ENCODE assay signal across 8 cellular contexts in genomic region chr3:50336452-50337174, GRCh38. TPM values are rescaled to one million over a fixed set of nuclear protein-coding genes. Genes with fewer than 3 reads are reported as not detected.
DNase-seq lines count a peak whose midpoint lies in the region; ATAC-seq, FAIRE-seq and TF ChIP-seq lines count a peak whose summit lies in the region.

No MANE protein-coding gene starts in this region.

- DNase-seq in T-helper 1 cell (no peak), PC-3 (peak; percentile 34), H1 (ENCODE audit: low read depth in 1 of 2, low spot score in 2 of 2) (no peak), CD1c-positive myeloid dendritic cell (ENCODE audit: extremely low spot score) (no peak), frontal cortex (ENCODE audit: low spot score in 2 of 2) (no peak)

- peak overlapping the region; percentile 88 for H2AFZ ChIP-seq in PC-3 (ENCODE audit: low read length)
- 0 out of 2 replicates have a peak overlapping the region, but pooled peaks have one; percentile 2 for H2AFZ ChIP-seq in H1 (ENCODE audit: low read length)
- H2AFZ ChIP-seq in neural cell (ENCODE audit: low read depth, low read length), result peak overlapping the region; percentile 69

- peak overlapping the region; percentile 95 for H3K4me3 Mint-ChIP-seq in T-helper 1 cell treated with Interleukin-12 subunit alpha and Interleukin-12 subunit beta and Interleukin-4 antibody, amounts not matched to agents 30 μg/mL and 1 μg/mL, for 36 hours

- H3K79me1 ChIP-seq in H1 (ENCODE audit: low read depth, low read length), result peaks cover 6% of the 10 kb centered on the region; the same call in 1 of the 2 replicates

- H2BK120ac ChIP-seq in H1 (replicated peaks; ENCODE audit: low read depth, low read length), result no peak overlapping the region

- H3K23ac ChIP-seq in H1 (ENCODE audit: insufficient read length), result no peak overlapping the region

- intact Hi-C loops in PC-3 (cut with micrococcal nuclease), result no loop called here

- H3K79me2 ChIP-seq in PC-3 (ENCODE audit: low read length), result peaks cover 53% of the 10 kb centered on the region
- peaks cover 0 to 28% of the 10 kb centered on the region in 2 experiments; a peak in 2 of 4 replicates for H3K79me2 ChIP-seq in H1 (ENCODE audit: control insufficient read depth in 1 of 2, insufficient read depth in 2 of 2, low read length in 2 of 2)
- peaks cover 24% of the 10 kb centered on the region for H3K79me2 ChIP-seq in neural cell (replicated peaks; ENCODE audit: insufficient read depth, low read length)

- peak overlapping the region; percentile 89 for H4K5ac ChIP-seq in H1 (ENCODE audit: insufficient read length, low read depth, low read length)

- peaks cover 35% of the 10 kb centered on the region for H3K36me3 Mint-ChIP-seq in T-helper 1 cell treated with Interleukin-12 subunit alpha and Interleukin-12 subunit beta and Interleukin-4 antibody, amounts not matched to agents 30 μg/mL and 1 μg/mL, for 36 hours (ENCODE audit: low read depth)

- H3K27me3 ChIP-seq in PC-3 (ENCODE audit: low read length) (no peaks in the 10 kb centered on the region), H1 (replicated peaks in 1 of 4; ENCODE audit: control insufficient read depth in 3 of 4, extremely low read depth in 1 of 4, insufficient read depth in 3 of 4, low read length in 3 of 4) (peaks cover 18 to 37% (median 32%) of the 10 kb centered on the region in 4 experiments), neural cell (ENCODE audit: insufficient read depth, low read depth, low read length) (peaks cover 21% of the 10 kb centered on the region)

- peak overlapping the region; percentile 79 for H3K56ac ChIP-seq in H1 (replicated peaks; ENCODE audit: insufficient read length, low read depth, low read length)

- H3K27ac Mint-ChIP-seq in T-helper 1 cell treated with Interleukin-12 subunit alpha and Interleukin-12 subunit beta and Interleukin-4 antibody, amounts not matched to agents 30 μg/mL and 1 μg/mL, for 36 hours, result peak overlapping the region; percentile 94

- peak overlapping the region; percentile 86; the same call in 1 of the 2 replicates for H2BK5ac ChIP-seq in H1 (ENCODE audit: low read depth, low read length)

- H2BK15ac ChIP-seq in H1 (ENCODE audit: low read length), result no peak overlapping the region

- POLR2A ChIA-PET in PC-3 (lab: Charles Lee; ENCODE audit: unreplicated experiment) (interaction anchor here (0.5 to 1.4 kb wide), 12 partner anchors 8 to 1769 kb away, joined by 3 to 17 read pairs (median 5); partner anchors contain the start of genes CISH, CYB561D2, HYAL3 and IFRD2), H1 (lab: Charles Lee; ENCODE audit: partially characterized antibody) (interaction anchor here (0.6 to 4.4 kb wide), 21 partner anchors 8 to 233 kb away, joined by 3 to 40 read pairs (median 5); partner anchors contain the start of genes CYB561D2, HEMK1, HYAL2 and HYAL3)

- peak overlapping the region; percentile 59; the same call in 1 of the 2 replicates for H4K8ac ChIP-seq in H1 (ENCODE audit: extremely low read depth, insufficient read depth, low read length)

- H3K9me3 Mint-ChIP-seq in T-helper 1 cell treated with Interleukin-12 subunit alpha and Interleukin-12 subunit beta and Interleukin-4 antibody, amounts not matched to agents 30 μg/mL and 1 μg/mL, for 36 hours, result no peaks in the 10 kb centered on the region

- TF ChIP-seq CTCF in PC-3 (conservative IDR thresholded peaks at IDR 0.05; ENCODE audit: low read depth, low read length), result 0 out of 2 replicates have a peak, but pooled peaks have one; percentile 11
- TF ChIP-seq CTCF in H1 (IDR thresholded peaks at IDR 0.05; ENCODE audit: control extremely low read depth in 1 of 3, insufficient read depth in 1 of 3, low read depth in 1 of 3, low read length in 3 of 3), result no peak
- no peak for TF ChIP-seq CTCF in neural cell (IDR thresholded peaks at IDR 0.05; ENCODE audit: poor library complexity, severe bottlenecking)

- FAIRE-seq in H1 (lab: Jason Lieb, UNC), result no peak
- no peak for FAIRE-seq in frontal cortex (lab: Jason Lieb, UNC)

- peak overlapping the region; percentile 93 for H4K91ac ChIP-seq in H1 (replicated peaks; ENCODE audit: insufficient read length, low read length)

- H3K18ac ChIP-seq in H1 (ENCODE audit: extremely low read depth, low read length), result peak overlapping the region; percentile 61; the same call in 1 of the 2 replicates

- CTCF ChIA-PET in PC-3 (lab: Charles Lee) (interaction anchor here (0.6 to 1.3 kb wide), 10 partner anchors 9 to 1646 kb away, joined by 3 to 10 read pairs (median 4); partner anchors contain the start of genes TUSC2 and ZMYND10), H1 (lab: Charles Lee; ENCODE audit: partially characterized antibody) (interaction anchor here (0.7 to 7.7 kb wide), 18 partner anchors 8 to 1053 kb away, joined by 3 to 60 read pairs (median 4); partner anchors contain the start of genes CISH, HYAL1, HYAL2 and HYAL3)

- H3K9me2 ChIP-seq in PC-3 (replicated peaks; ENCODE audit: low read length) (no peaks in the 10 kb centered on the region), neural cell (ENCODE audit: insufficient read depth, low read length) (no peaks in the 10 kb centered on the region)

- WGBS in H1 (ENCODE audit: extremely low coverage in 1 of 2, insufficient coverage in 1 of 2, insufficient read length in 1 of 2, insufficient replicate concordance in 2 of 2, low coverage in 1 of 2, low lambda C conversion rate in 2 of 2, missing lambda C conversion rate in 1 of 2), 2 experiments, result 2% methylated on average over 18 of the region's 31 CpGs; no CpG with 5 or more reads in 1 of the 2 experiments

- TF ChIP-seq POLR2A in H1 (IDR thresholded peaks at IDR 0.05; ENCODE audit: control extremely low read depth in 1 of 2, low read depth in 2 of 2, low read length in 2 of 2), result no peak

- H3K23me2 ChIP-seq in H1 (ENCODE audit: low read depth, low read length), result peaks cover 18% of the 10 kb centered on the region

- peak overlapping the region; percentile 89 for H3K4me3 ChIP-seq in PC-3 (ENCODE audit: low read length)
- peak overlapping the region; percentile 72 to 96 (median 88) for H3K4me3 ChIP-seq in H1 (ENCODE audit: extremely low read depth in 1 of 4, insufficient read depth in 2 of 4, low read depth in 3 of 4, low read length in 4 of 4)
- H3K4me3 ChIP-seq in neural cell (ENCODE audit: low read length), result peak overlapping the region; percentile 95

- no peak overlapping the region for H3K14ac ChIP-seq in H1 (ENCODE audit: insufficient read length)

- H3K4ac ChIP-seq in H1 (replicated peaks; ENCODE audit: insufficient read length, low read depth, low read length), result no peak overlapping the region

- H3K4me1 ChIP-seq in PC-3 (ENCODE audit: insufficient read depth, low read length) (peaks cover 32% of the 10 kb centered on the region), H1 (replicated peaks in 1 of 4; ENCODE audit: control insufficient read depth in 3 of 4, insufficient read depth in 4 of 4, low read length in 3 of 4) (peaks cover 0 to 15% (median 14%) of the 10 kb centered on the region in 4 experiments; a peak in 5 of 7 replicates)

- TF ChIP-seq RAD21 in H1 (IDR thresholded peaks at IDR 0.05 in 1 of 2, conservative IDR thresholded peaks at IDR 0.05 in 1 of 2; ENCODE audit: low read depth in 2 of 2, low read length in 2 of 2) (no peak), neural cell (conservative IDR thresholded peaks at IDR 0.05) (no peak)

- H4K20me1 ChIP-seq in PC-3 (ENCODE audit: low read length) (peaks cover 13% of the 10 kb centered on the region; the same call in 1 of the 2 replicates), H1 (replicated peaks in 1 of 2; ENCODE audit: control insufficient read depth in 1 of 2, insufficient read depth in 2 of 2, low read length in 2 of 2) (peaks cover 4 to 10% of the 10 kb centered on the region in 2 experiments), neural cell (ENCODE audit: insufficient read depth) (no peaks in the 10 kb centered on the region)

- no peak overlapping the region for H2BK20ac ChIP-seq in H1 (ENCODE audit: low read length)

- H3K9ac ChIP-seq in PC-3 (ENCODE audit: low read length) (peak overlapping the region; percentile 89), H1 (replicated peaks in 1 of 4; ENCODE audit: extremely low read depth in 1 of 4, low read depth in 3 of 4, low read length in 3 of 4) (peak overlapping the region; percentile 77 to 88 (median 84)), neural cell (ENCODE audit: low read length) (peak overlapping the region; percentile 96)

- H3K27ac ChIP-seq in PC-3 (ENCODE audit: low read length) (peak overlapping the region; percentile 72), H1 (ENCODE audit: low read depth, low read length) (peak overlapping the region; percentile 72; the same call in 1 of the 2 replicates), neural cell (ENCODE audit: low read length) (peak overlapping the region; percentile 95)

- H3K9me3 ChIP-seq in PC-3 (ENCODE audit: low read length) (no peaks in the 10 kb centered on the region), H1 (ENCODE audit: insufficient read depth in 2 of 2, low read depth in 1 of 2, low read length in 1 of 2) (no peaks in the 10 kb centered on the region), neural cell (ENCODE audit: low read length) (no peaks in the 10 kb centered on the region)

- H2AK5ac ChIP-seq in H1 (ENCODE audit: low read depth, low read length), result no peak overlapping the region

- no peaks in the 10 kb centered on the region for H3F3A ChIP-seq in PC-3 (ENCODE audit: low read length, unreplicated experiment)
- H3F3A ChIP-seq in neural cell (ENCODE audit: insufficient read depth, low read length, poor library complexity, severe bottlenecking), result no peaks in the 10 kb centered on the region

- TF ChIP-seq EP300 in H1 (IDR thresholded peaks at IDR 0.05; ENCODE audit: borderline replicate concordance in 1 of 2, low read depth in 2 of 2, low read length in 2 of 2) (no peak), neural cell (conservative IDR thresholded peaks at IDR 0.05; ENCODE audit: poor library complexity, severe bottlenecking) (no peak)

- BruUV-seq in PC-3 (replicated peaks; lab: Mats Ljungman, UMichigan), result TSS peak; percentile 73

- H2BK12ac ChIP-seq in H1 (ENCODE audit: low read depth, low read length), result peak overlapping the region; percentile 11; the same call in 1 of the 2 replicates

- no peaks in the 10 kb centered on the region for H3K27me3 Mint-ChIP-seq in T-helper 1 cell treated with Interleukin-12 subunit alpha and Interleukin-12 subunit beta and Interleukin-4 antibody, amounts not matched to agents 30 μg/mL and 1 μg/mL, for 36 hours (ENCODE audit: low read depth)

- ATAC-seq in HG02623 (IDR thresholded peaks at IDR 0.05; ENCODE audit: unreplicated experiment) (peak; percentile 25), PC-3 (peak; percentile 46)

- peaks cover 47% of the 10 kb centered on the region for H3K4me1 Mint-ChIP-seq in T-helper 1 cell treated with Interleukin-12 subunit alpha and Interleukin-12 subunit beta and Interleukin-4 antibody, amounts not matched to agents 30 μg/mL and 1 μg/mL, for 36 hours (ENCODE audit: low read depth)

- H3K36me3 ChIP-seq in PC-3 (ENCODE audit: low read depth, low read length) (peaks cover 6% of the 10 kb centered on the region; the same call in 1 of the 2 replicates), H1 (ENCODE audit: control insufficient read depth in 2 of 4, insufficient read depth in 4 of 4, low read length in 3 of 4) (peaks cover 2 to 5% (median 4%) of the 10 kb centered on the region in 4 experiments; a peak in 4 of 8 replicates), neural cell (ENCODE audit: insufficient read depth, low read length) (no peaks in the 10 kb centered on the region)

- H3K4me2 ChIP-seq in PC-3 (ENCODE audit: low read length), result peak overlapping the region; percentile 88
- H3K4me2 ChIP-seq in H1 (ENCODE audit: insufficient read depth in 1 of 2, low read depth in 2 of 2, low read length in 2 of 2), result peak overlapping the region; percentile 95 to 98
- peak overlapping the region; percentile 100 for H3K4me2 ChIP-seq in neural cell (ENCODE audit: low read length)

RNA-seq across cellular contexts. Expression of gene RASSF1, which starts 4.0 kb away (rescaled TPM):
- total RNA-seq in PC-3 (2014; rRNA removed), result 20.0 and 21.4 TPM in 2 replicates
- total RNA-seq in H1 (2021; fragmentation: NEBNext Ultra II Directional; extraction: Animal tissue kit (Norgen Biotek cat#: 25700)), result 10.3 and 11.2 TPM in 2 replicates
- 15.7 and 15.9 TPM in 2 replicates for polyA plus RNA-seq in H1 (2011; rRNA removed)
- polyA plus RNA-seq in H1 (2011; cell fraction: cytosol; rRNA removed), result 20.5 TPM
- polyA plus RNA-seq in H1 (2011; cell fraction: nucleus; rRNA removed), result 22.6 TPM
- 12.1 to 16.1 TPM (median 13.6 TPM) in 4 replicates for polyA plus RNA-seq in H1 (2012, experiment 1 of 2)
- polyA plus RNA-seq in H1 (2012, experiment 2 of 2), result 7.0 TPM
- polyA plus RNA-seq in H1 (2013, experiment 1 of 2), result 7.7 TPM
- 7.1 TPM for polyA plus RNA-seq in H1 (2013, experiment 2 of 2)
- 4.5 and 5.8 TPM in 2 replicates for polyA minus RNA-seq in H1 (2011; rRNA and poly(A)+ RNA removed)
- polyA minus RNA-seq in H1 (2011; cell fraction: cytosol; rRNA and poly(A)+ RNA removed), result 2.0 TPM
- polyA minus RNA-seq in H1 (2011; cell fraction: nucleus; rRNA and poly(A)+ RNA removed), result 10.0 TPM
- 51.4 and 54.0 TPM in 2 replicates for polyA plus RNA-seq in neural cell
- polyA minus RNA-seq in neural cell, result 18.1 and 19.0 TPM in 2 replicates
- total RNA-seq in frontal cortex, result 12.6 TPM

RNA-seq across cellular contexts. Expression of gene TUSC2, which starts 8.6 kb away (rescaled TPM):
- total RNA-seq in PC-3 (2014; rRNA removed) (143 and 156 TPM in 2 replicates), frontal cortex (16.7 TPM)
- 30.8 and 33.3 TPM in 2 replicates for total RNA-seq in H1 (2021; fragmentation: NEBNext Ultra II Directional; extraction: Animal tissue kit (Norgen Biotek cat#: 25700))
- polyA plus RNA-seq in H1 (2011; rRNA removed) (65.4 and 73.6 TPM in 2 replicates), neural cell (88.8 and 106 TPM in 2 replicates)
- polyA plus RNA-seq in H1 (2011; cell fraction: cytosol; rRNA removed), result 61.2 TPM
- 48.4 TPM for polyA plus RNA-seq in H1 (2011; cell fraction: nucleus; rRNA removed)
- 37.2 to 43.9 TPM (median 39.9 TPM) in 4 replicates for polyA plus RNA-seq in H1 (2012, experiment 1 of 2)
- 39.5 TPM for polyA plus RNA-seq in H1 (2012, experiment 2 of 2)
- 27.0 TPM for polyA plus RNA-seq in H1 (2013, experiment 1 of 2)
- 26.3 TPM for polyA plus RNA-seq in H1 (2013, experiment 2 of 2)
- polyA minus RNA-seq in H1 (2011; rRNA and poly(A)+ RNA removed), result 23.2 and 29.9 TPM in 2 replicates
- polyA minus RNA-seq in H1 (2011; cell fraction: cytosol; rRNA and poly(A)+ RNA removed), result 10.8 TPM
- 14.3 TPM for polyA minus RNA-seq in H1 (2011; cell fraction: nucleus; rRNA and poly(A)+ RNA removed)
- polyA minus RNA-seq in neural cell, result 28.6 and 35.3 TPM in 2 replicates

RNA-seq across cellular contexts. Expression of gene ZMYND10, which starts 8.9 kb away (rescaled TPM):
- 1.6 and 3.9 TPM in 2 replicates for total RNA-seq in PC-3 (2014; rRNA removed)
- 0.54 and 0.56 TPM in 2 replicates for total RNA-seq in H1 (2021; fragmentation: NEBNext Ultra II Directional; extraction: Animal tissue kit (Norgen Biotek cat#: 25700))
- 0.79 and 0.93 TPM in 2 replicates for polyA plus RNA-seq in H1 (2011; rRNA removed)
- 0.96 TPM for polyA plus RNA-seq in H1 (2011; cell fraction: cytosol; rRNA removed)
- 2.1 TPM for polyA plus RNA-seq in H1 (2011; cell fraction: nucleus; rRNA removed)
- 0.18 to 0.96 TPM (median 0.41 TPM) in 4 replicates for polyA plus RNA-seq in H1 (2012, experiment 1 of 2)
- 0.20 TPM for polyA plus RNA-seq in H1 (2012, experiment 2 of 2)
- polyA plus RNA-seq in H1 (2013, experiment 1 of 2), result 0.67 TPM
- 0.40 TPM for polyA plus RNA-seq in H1 (2013, experiment 2 of 2)
- 0.32 TPM in 2 replicates for polyA minus RNA-seq in H1 (2011; rRNA and poly(A)+ RNA removed)
- polyA minus RNA-seq in H1 (2011; cell fraction: cytosol; rRNA and poly(A)+ RNA removed), result not detected
- polyA minus RNA-seq in H1 (2011; cell fraction: nucleus; rRNA and poly(A)+ RNA removed), result 0.50 TPM
- polyA plus RNA-seq in neural cell, result 5.0 and 5.2 TPM in 2 replicates
- 0.97 and 1.3 TPM in 2 replicates for polyA minus RNA-seq in neural cell
- total RNA-seq in frontal cortex, result 3.7 TPM

RNA-seq across cellular contexts. Expression of gene NPRL2, which starts 14.0 kb away (rescaled TPM):
- 40.9 and 56.9 TPM in 2 replicates for total RNA-seq in PC-3 (2014; rRNA removed)
- 25.0 and 28.4 TPM in 2 replicates for total RNA-seq in H1 (2021; fragmentation: NEBNext Ultra II Directional; extraction: Animal tissue kit (Norgen Biotek cat#: 25700))
- polyA plus RNA-seq in H1 (2011; rRNA removed), result 51.4 and 52.3 TPM in 2 replicates
- 53.3 TPM for polyA plus RNA-seq in H1 (2011; cell fraction: cytosol; rRNA removed)
- polyA plus RNA-seq in H1 (2011; cell fraction: nucleus; rRNA removed), result 91.8 TPM
- polyA plus RNA-seq in H1 (2012, experiment 1 of 2), result 18.1 to 35.5 TPM (median 31.5 TPM) in 4 replicates
- 26.4 TPM for polyA plus RNA-seq in H1 (2012, experiment 2 of 2)
- polyA plus RNA-seq in H1 (2013, experiment 1 of 2), result 14.6 TPM
- polyA plus RNA-seq in H1 (2013, experiment 2 of 2), result 13.2 TPM
- 54.5 and 61.1 TPM in 2 replicates for polyA minus RNA-seq in H1 (2011; rRNA and poly(A)+ RNA removed)
- polyA minus RNA-seq in H1 (2011; cell fraction: cytosol; rRNA and poly(A)+ RNA removed), result 13.8 TPM
- 20.9 TPM for polyA minus RNA-seq in H1 (2011; cell fraction: nucleus; rRNA and poly(A)+ RNA removed)
- polyA plus RNA-seq in neural cell, result 118 and 128 TPM in 2 replicates
- 38.0 and 38.5 TPM in 2 replicates for polyA minus RNA-seq in neural cell
- total RNA-seq in frontal cortex, result 20.8 TPM

RNA-seq across cellular contexts. Expression of gene CYB561D2, which starts 14.0 kb away (rescaled TPM):
- total RNA-seq in PC-3 (2014; rRNA removed), result 37.1 and 44.3 TPM in 2 replicates
- 9.8 and 9.9 TPM in 2 replicates for total RNA-seq in H1 (2021; fragmentation: NEBNext Ultra II Directional; extraction: Animal tissue kit (Norgen Biotek cat#: 25700))
- polyA plus RNA-seq in H1 (2011; rRNA removed), result 34.0 and 34.5 TPM in 2 replicates
- 22.8 TPM for polyA plus RNA-seq in H1 (2011; cell fraction: cytosol; rRNA removed)
- 24.8 TPM for polyA plus RNA-seq in H1 (2011; cell fraction: nucleus; rRNA removed)
- polyA plus RNA-seq in H1 (2012, experiment 1 of 2), result 10.0 to 19.4 TPM (median 15.1 TPM) in 4 replicates
- 22.1 TPM for polyA plus RNA-seq in H1 (2012, experiment 2 of 2)
- polyA plus RNA-seq in H1 (2013, experiment 1 of 2), result 11.8 TPM
- polyA plus RNA-seq in H1 (2013, experiment 2 of 2), result 12.9 TPM
- 9.2 and 14.0 TPM in 2 replicates for polyA minus RNA-seq in H1 (2011; rRNA and poly(A)+ RNA removed)
- polyA minus RNA-seq in H1 (2011; cell fraction: cytosol; rRNA and poly(A)+ RNA removed), result 6.3 TPM
- polyA minus RNA-seq in H1 (2011; cell fraction: nucleus; rRNA and poly(A)+ RNA removed), result 7.3 TPM
- 21.2 and 28.9 TPM in 2 replicates for polyA plus RNA-seq in neural cell
- 16.4 and 18.0 TPM in 2 replicates for polyA minus RNA-seq in neural cell
- 11.0 TPM for total RNA-seq in frontal cortex

Comparison
In these comparisons a context has a peak if more than half of its experiments do, and no peak if none do; other contexts are left out.
1. H2AFZ ChIP-seq: peak in every context shown above with its lines; median percentile 88 in PC-3; 69 in neural cell; 2 in H1.